In the genomic region with DNA sequence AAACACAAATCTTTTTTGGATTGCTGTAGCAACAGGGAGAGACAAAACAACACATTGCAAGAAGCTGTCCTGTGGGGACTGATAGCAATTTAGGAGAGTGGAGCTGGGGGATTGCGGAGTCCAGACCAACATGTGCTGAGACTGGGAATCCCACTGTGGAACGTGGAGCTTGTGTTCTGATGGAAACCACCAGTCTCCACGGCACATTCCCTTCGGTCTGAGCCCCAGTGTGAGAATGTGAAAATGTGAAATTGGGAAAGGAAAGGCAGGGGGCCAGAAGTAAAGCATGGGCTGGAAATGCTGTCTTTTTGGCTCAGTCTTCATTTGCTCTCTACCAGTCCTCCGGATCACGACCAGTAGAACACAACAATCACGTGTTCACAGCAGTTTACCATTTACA, we compare ENCODE assay signal across 16 cellular contexts.
"Had no signal": no experiment of that assay in that cellular context is flagged by ENCODE, and none has a peak within 500 bp of the region (broad histone marks: within the 10 kb centered on the region; RNA-seq: fewer than 3 reads in every experiment).

No MANE protein-coding gene starts in this region.

- H3K9me3 ChIP-seq: pancreas, transverse colon had no signal

- H3K36me3 ChIP-seq: ascending aorta, neural progenitor cell, pancreas, transverse colon had no signal

- DNase-seq: activated CD4-positive, CD25-positive, alpha-beta regulatory T cell treated with anti-CD3 and anti-CD28 coated beads, Interleukin-2, amount 50 U/mL, for 72 hours; activated naive CD4-positive, alpha-beta T cell treated with anti-CD3 and anti-CD28 coated beads for 36 hours; activated naive CD8-positive, alpha-beta T cell treated with anti-CD3 and anti-CD28 coated beads, Interleukin-2, amount 50 U/mL, for 24 hours; dermis blood vessel endothelial cell; effector memory CD8-positive, alpha-beta T cell; hypothalamus; kidney glomerular epithelial cell; pancreas; stimulated activated CD4-positive, alpha-beta T cell treated with anti-CD3 and anti-CD28 coated beads, Interleukin-2, amount 100 ng/mL, for 48 hours; transverse colon had no signal

- ATAC-seq: activated naive CD8-positive, alpha-beta T cell treated with anti-CD3 and anti-CD28 coated beads, Interleukin-2, amount 50 U/mL, for 24 hours; activated T-helper 17 cell treated with anti-CD3 and anti-CD28 coated beads, Interleukin-2, amount 50 U/mL, for 72 hours; effector memory CD8-positive, alpha-beta T cell; stimulated activated memory B cell treated with anti-CD40 and anti-IgM and Interleukin-4, amounts not matched to agents 10 μg/mL and 1 μg/mL and 100 μg/mL, for 72 hours had no signal

- H3K27me3 ChIP-seq: ascending aorta, neural progenitor cell, pancreas, transverse colon had no signal

- H3K4me1 ChIP-seq: pancreas, transverse colon had no signal

- H2AFZ ChIP-seq: neural progenitor cell had no signal

- H3K9ac ChIP-seq: neural progenitor cell had no signal

- H3K4me2 ChIP-seq: neural progenitor cell had no signal

- H3K27ac ChIP-seq: ascending aorta, epithelial cell of prostate, neural progenitor cell, pancreas, transverse colon had no signal

- H3K4me3 ChIP-seq: ascending aorta, lung, neural progenitor cell, pancreas, transverse colon had no signal
